7 cellular contexts compared by ENCODE assay signal in the genomic region with DNA sequence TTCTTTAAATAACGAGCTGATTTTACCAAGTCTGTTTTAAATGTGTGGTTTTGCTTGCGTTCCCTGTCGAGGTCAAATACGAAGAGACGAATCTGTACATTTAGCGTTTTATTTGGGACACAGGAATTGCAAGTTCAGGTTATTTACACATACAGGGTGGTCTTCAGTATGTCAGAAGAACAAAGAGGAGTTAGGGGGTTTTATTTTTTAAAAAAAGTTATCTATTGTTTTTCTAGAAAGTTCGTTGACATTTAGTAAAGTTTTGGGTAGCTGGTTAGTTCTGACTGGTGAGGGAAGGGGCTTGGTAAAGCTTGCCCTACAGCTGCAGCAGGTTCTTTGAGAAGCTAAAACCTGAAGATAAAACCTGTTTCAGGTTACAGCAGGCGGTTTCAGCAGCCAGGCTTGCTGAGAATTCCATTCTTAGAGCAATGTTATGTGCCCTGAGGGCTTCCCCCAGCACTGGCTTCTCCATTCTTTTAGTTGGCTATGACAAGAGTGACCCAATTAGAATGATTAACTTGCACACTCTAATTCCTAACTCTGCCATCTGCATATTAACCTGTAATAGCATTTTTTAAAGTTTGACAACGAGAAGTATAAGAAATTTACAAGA. TPM values are rescaled to one million over a fixed set of nuclear protein-coding genes. Genes with fewer than 3 reads are reported as not detected.
DNase-seq lines count a peak whose midpoint lies in the region; ATAC-seq and TF ChIP-seq lines count a peak whose summit lies in the region.

No MANE protein-coding gene starts in this region.

- POLR2A ChIA-PET in PC-9 (lab: Charles Lee; ENCODE audit: unreplicated experiment) = interaction anchor here (0.6 kb wide), 1 partner anchor 445 kb away, joined by 7 read pairs; no protein-coding TSS in a partner anchor

- ATAC-seq in gastrocnemius medialis (no peak), HG03139 (IDR thresholded peaks at IDR 0.05; ENCODE audit: unreplicated experiment) (no peak)

- H3F3A ChIP-seq in PC-9 (ENCODE audit: insufficient read depth, low read depth) = no peaks in the 10 kb centered on the region; the same call in 1 of the 2 replicates

- H3K79me2 ChIP-seq in PC-9 (ENCODE audit: low read depth) = peaks cover 33% of the 10 kb centered on the region

- in situ Hi-C loops in gastrocnemius medialis (cut with MboI; ENCODE audit: low sequenced_read_pairs in 4 of 4) = no loop called here

- intact Hi-C loops in PC-9 (cut with micrococcal nuclease; ENCODE audit: unreplicated experiment) = no loop called here
- intact Hi-C loops in gastrocnemius medialis (cut with DNase I; ENCODE audit: low total_unique reads) = loop anchor here (10.0 kb wide), 1 partner anchor 411 kb away; no protein-coding TSS in a partner anchor

- H4K20me1 ChIP-seq in PC-9 (ENCODE audit: insufficient read depth) = no peaks in the 10 kb centered on the region

- TF ChIP-seq CTCF in GM12865 (IDR thresholded peaks at IDR 0.05; ENCODE audit: insufficient read depth, low read depth, low read length, missing control alignments) = no peak
- TF ChIP-seq CTCF in PC-9 (conservative IDR thresholded peaks at IDR 0.05) = no peak
- no peak for TF ChIP-seq CTCF in epithelial cell of proximal tubule (conservative IDR thresholded peaks at IDR 0.05; ENCODE audit: low read depth, low read length)
- no peak for TF ChIP-seq CTCF in gastrocnemius medialis (IDR thresholded peaks at IDR 0.05 in 4 of 5, conservative IDR thresholded peaks at IDR 0.05 in 1 of 5)

- peaks cover 10% of the 10 kb centered on the region; the same call in 1 of the 2 replicates for H3K4me1 ChIP-seq in PC-9 (replicated peaks; ENCODE audit: insufficient read depth)
- peaks cover 33 to 41% of the 10 kb centered on the region in 2 donors for H3K4me1 ChIP-seq in gastrocnemius medialis

- peak overlapping the region; percentile 80 for H3K4me2 ChIP-seq in PC-9

- H3K9me2 ChIP-seq in PC-9 (ENCODE audit: insufficient read depth) = no peaks in the 10 kb centered on the region

- 0 out of 2 replicates have a peak, but pooled peaks cover 3% of the 10 kb centered on the region for H3K36me3 ChIP-seq in PC-9 (ENCODE audit: low read depth)
- H3K36me3 ChIP-seq in gastrocnemius medialis = no peaks in the 10 kb centered on the region

- H3K27me3 ChIP-seq in PC-9 (ENCODE audit: insufficient read depth, low read depth) = no peaks in the 10 kb centered on the region
- no peaks in the 10 kb centered on the region for H3K27me3 ChIP-seq in gastrocnemius medialis

- H2AFZ ChIP-seq in PC-9 = peak overlapping the region; percentile 96

- H3K27ac ChIP-seq in PC-9 = no peak overlapping the region; the same call in 1 of the 2 replicates
- peak overlapping the region; percentile 86 to 97 (median 92) for H3K27ac ChIP-seq in gastrocnemius medialis

- H3K4me3 ChIP-seq in GM12865 (ENCODE audit: low read depth, low read length) (peak overlapping the region; percentile 98), PC-9 (peak overlapping the region; percentile 88; the same call in 1 of the 2 replicates), epithelial cell of proximal tubule (ENCODE audit: low read depth, low read length) (peak overlapping the region; percentile 70), gastrocnemius medialis (peak overlapping the region; percentile 65 to 76 (median 67))

- DNase-seq in GM12865 (ENCODE audit: low read depth) (no peak), PC-9 (peak; percentile 18 to 63), epithelial cell of proximal tubule (ENCODE audit: low read depth) (no peak), gastrocnemius medialis (no peak), retina (no peak), HK-2 (ENCODE audit: unreplicated experiment) (no peak)

- TF ChIP-seq POLR2A in gastrocnemius medialis (IDR thresholded peaks at IDR 0.05) = no peak

- BruUV-seq in PC-9 (replicated peaks; lab: Mats Ljungman, UMichigan) = no TSS peak

- H3K9me3 ChIP-seq in PC-9 (ENCODE audit: insufficient read depth, low read depth) = peaks cover 6% of the 10 kb centered on the region; the same call in 1 of the 2 replicates
- H3K9me3 ChIP-seq in gastrocnemius medialis = no peaks in the 10 kb centered on the region

- CTCF ChIA-PET in PC-9 (lab: Charles Lee) = interaction anchor here (0.6 kb wide), 1 partner anchor 213 kb away, joined by 4 read pairs; no protein-coding TSS in a partner anchor

RNA-seq across cellular contexts. Expression of gene ZNF280D, which starts 0.8 kb away (rescaled TPM):
- total RNA-seq in PC-9 (2021) (21.9 and 26.8 TPM in 2 replicates), epithelial cell of proximal tubule (8.0 and 10.6 TPM in 2 replicates), gastrocnemius medialis (10 to 100 TPM; 19.9 to 45.5 (median 23.4) TPM)

Comparison
In these comparisons a context has a peak if more than half of its experiments do, and no peak if none do; other contexts are left out.
1. DNase-seq: peak in PC-9 (2 of 2); none in GM12865 (single experiment), epithelial cell of proximal tubule (single experiment), gastrocnemius medialis (0 of 2), retina (single experiment) and HK-2 (single experiment).
2. Peak in every context shown above with its lines, with median percentiles within 50 percentile points of each other: H3K4me3 ChIP-seq.